Comparison of ENCODE assay signal across 12 cellular contexts in genomic region chr15:88255109-88255495, GRCh38. TPM values are rescaled to one million over a fixed set of nuclear protein-coding genes. Genes with fewer than 3 reads are reported as not detected.
DNase-seq lines count a peak whose midpoint lies in the region; ATAC-seq, FAIRE-seq and TF ChIP-seq lines count a peak whose summit lies in the region.
"Had no signal": no experiment of that assay in that cellular context is flagged by ENCODE, and none has a peak within 500 bp of the region (broad histone marks: within the 10 kb centered on the region; RNA-seq: fewer than 3 reads in every experiment).

No MANE protein-coding gene starts in this region.

- H3K4ac ChIP-seq in mesenchymal stem cell (ENCODE audit: low read depth in 1 of 2, low read length in 2 of 2) = no peak overlapping the region

- no peak overlapping the region for H2BK12ac ChIP-seq in mesenchymal stem cell (ENCODE audit: low read length in 2 of 2)

- intact Hi-C loops in posterior vena cava (cut with DNase I) = loop anchor here (10.0 kb wide), 3 partner anchors 180 to 580 kb away; no protein-coding TSS in a partner anchor

- H3K4me2 ChIP-seq in astrocyte (ENCODE audit: low read length) (peak overlapping the region; percentile 93), mesenchymal stem cell (ENCODE audit: low read length, poor library complexity, severe bottlenecking) (peak overlapping the region; percentile 53)

- peak overlapping the region; percentile 62 for H3K4me3 Mint-ChIP-seq in activated T-cell treated with anti-CD3 and anti-CD28 coated beads, Interleukin-2, amount 50 U/mL, for 4 hours
- H3K4me3 Mint-ChIP-seq in astrocyte (ENCODE audit: unreplicated experiment) = peak overlapping the region; percentile 86

- DNase-seq in activated T-cell treated with anti-CD3 and anti-CD28 coated beads, Interleukin-2, amount 50 U/mL, for 4 hours = no peak
- no peak for DNase-seq in activated T-cell treated with anti-CD3 and anti-CD28 coated beads, Interleukin-2, amount 50 U/mL, for 48 hours
- DNase-seq in astrocyte (ENCODE audit: low read depth) = no peak
- no peak for DNase-seq in mesenchymal stem cell
- DNase-seq in superior temporal gyrus (ENCODE audit: extremely low spot score) = no peak
- DNase-seq in posterior vena cava (ENCODE audit: low spot score) = no peak
- DNase-seq: activated CD8-positive, alpha-beta memory T cell treated with anti-CD3 and anti-CD28 coated beads for 24 hours; stimulated activated CD8-positive, alpha-beta memory T cell treated with anti-CD3 and anti-CD28 coated beads, Interleukin-4, amount 100 ng/mL, for 48 hours had no signal

- H4K91ac ChIP-seq in mesenchymal stem cell (ENCODE audit: low read length) = no peak overlapping the region

- H2AFZ ChIP-seq in astrocyte (ENCODE audit: low read depth, low read length) (peak overlapping the region; percentile 49), mesenchymal stem cell (ENCODE audit: low read depth, low read length) (no peak overlapping the region)

- H3K9ac ChIP-seq in astrocyte (ENCODE audit: low read length) (peak overlapping the region; percentile 56), mesenchymal stem cell (ENCODE audit: low read length) (no peak overlapping the region)

- no peak for TF ChIP-seq CTCF in astrocyte (IDR thresholded peaks at IDR 0.05; ENCODE audit: insufficient read depth, low read depth, low read length)

- 2% methylated on average over 21 of the region's 22 CpGs for WGBS in mesenchymal stem cell

- no peak overlapping the region for H3K18ac ChIP-seq in mesenchymal stem cell (ENCODE audit: low read depth in 1 of 2, low read length in 2 of 2)

- H2BK120ac ChIP-seq in mesenchymal stem cell (ENCODE audit: low read depth, low read length) = no peak overlapping the region

- no peak overlapping the region for H2AK5ac ChIP-seq in mesenchymal stem cell (ENCODE audit: low read length, severe bottlenecking)

- H2BK15ac ChIP-seq in mesenchymal stem cell (ENCODE audit: low read depth, poor library complexity, severe bottlenecking) = no peak overlapping the region

- no peak overlapping the region for H3K14ac ChIP-seq in mesenchymal stem cell (ENCODE audit: low read length in 2 of 2)

- H4K8ac ChIP-seq in mesenchymal stem cell (ENCODE audit: low read length) = no peak overlapping the region

- H4K20me1 ChIP-seq in astrocyte (ENCODE audit: insufficient read depth, low read length) = peaks cover 21% of the 10 kb centered on the region

- ATAC-seq in activated T-cell treated with anti-CD3 and anti-CD28 coated beads, Interleukin-2, amount 50 U/mL, for 4 hours = peak in 1 of 2 donors; percentile 11
- ATAC-seq in GM21786 (IDR thresholded peaks at IDR 0.05; ENCODE audit: unreplicated experiment) = no peak

- no peaks in the 10 kb centered on the region for H3K36me3 Mint-ChIP-seq in activated T-cell treated with anti-CD3 and anti-CD28 coated beads, Interleukin-2, amount 50 U/mL, for 4 hours (ENCODE audit: insufficient read depth)
- peaks cover 8% of the 10 kb centered on the region for H3K36me3 Mint-ChIP-seq in astrocyte (ENCODE audit: low read depth, unreplicated experiment)

- peaks cover 71% of the 10 kb centered on the region for H3K27me3 Mint-ChIP-seq in activated T-cell treated with anti-CD3 and anti-CD28 coated beads, Interleukin-2, amount 50 U/mL, for 4 hours (ENCODE audit: low read depth)
- H3K27me3 Mint-ChIP-seq in astrocyte (ENCODE audit: low read depth, unreplicated experiment) = peaks cover 58% of the 10 kb centered on the region

- H3K79me2 ChIP-seq in astrocyte (ENCODE audit: insufficient read depth, low read length) = peaks cover 26% of the 10 kb centered on the region

- H3K27ac ChIP-seq in astrocyte (ENCODE audit: low read depth, low read length) (no peak overlapping the region), mesenchymal stem cell (ENCODE audit: low read length, poor library complexity, severe bottlenecking) (no peak overlapping the region), temporal lobe (ENCODE audit: low read depth, low read length) (peak overlapping the region; percentile 69)

- FAIRE-seq in astrocyte (lab: Jason Lieb, UNC) = no peak
- FAIRE-seq: HepG2, keratinocyte had no signal

- H3K4me3 ChIP-seq in astrocyte (ENCODE audit: insufficient read depth, low read depth, low read length) = peak overlapping the region; percentile 68
- peak overlapping the region in 1 of 2 experiments; percentile 32 for H3K4me3 ChIP-seq in mesenchymal stem cell (ENCODE audit: insufficient read depth in 1 of 2, low read depth in 1 of 2, low read length in 2 of 2)

- no peaks in the 10 kb centered on the region for H3K79me1 ChIP-seq in mesenchymal stem cell (replicated peaks; ENCODE audit: low read length, poor library complexity, severe bottlenecking)

- H3K9me3 ChIP-seq in astrocyte (ENCODE audit: insufficient read depth, low read depth, low read length) (no peaks in the 10 kb centered on the region), mesenchymal stem cell (ENCODE audit: control insufficient read depth, low read length) (no peaks in the 10 kb centered on the region)

- H3K27me3 ChIP-seq in astrocyte (ENCODE audit: insufficient read depth, low read length) (peaks cover 24% of the 10 kb centered on the region), mesenchymal stem cell (ENCODE audit: control insufficient read depth in 1 of 2, insufficient read depth in 1 of 2, low read length in 2 of 2) (peaks cover 65 to 74% of the 10 kb centered on the region in 2 experiments)

- no peak overlapping the region for H2BK5ac ChIP-seq in mesenchymal stem cell (ENCODE audit: low read depth, low read length, poor library complexity, severe bottlenecking)

- no peaks in the 10 kb centered on the region for H3K9me3 Mint-ChIP-seq in activated T-cell treated with anti-CD3 and anti-CD28 coated beads, Interleukin-2, amount 50 U/mL, for 4 hours
- peaks cover 2% of the 10 kb centered on the region for H3K9me3 Mint-ChIP-seq in astrocyte (ENCODE audit: unreplicated experiment)

- peaks cover 23% of the 10 kb centered on the region for H3K4me1 Mint-ChIP-seq in activated T-cell treated with anti-CD3 and anti-CD28 coated beads, Interleukin-2, amount 50 U/mL, for 4 hours (ENCODE audit: low read depth)
- H3K4me1 Mint-ChIP-seq in astrocyte (ENCODE audit: low read depth, unreplicated experiment) = peaks cover 2% of the 10 kb centered on the region

- no peaks in the 10 kb centered on the region for H3K4me1 ChIP-seq in astrocyte (ENCODE audit: insufficient read depth, low read length)
- peaks cover 17% of the 10 kb centered on the region for H3K4me1 ChIP-seq in mesenchymal stem cell (ENCODE audit: control insufficient read depth, insufficient read depth, low read depth, low read length)

- no peak overlapping the region for H3K23ac ChIP-seq in mesenchymal stem cell (ENCODE audit: low read length in 2 of 2)

- H3K27ac Mint-ChIP-seq in astrocyte (ENCODE audit: unreplicated experiment) = peak overlapping the region; percentile 38

- no peaks in the 10 kb centered on the region for H3K36me3 ChIP-seq in astrocyte (ENCODE audit: insufficient read depth, low read length)
- H3K36me3 ChIP-seq in mesenchymal stem cell (ENCODE audit: control insufficient read depth in 1 of 2, insufficient read depth in 2 of 2, low read depth in 1 of 2, low read length in 2 of 2) = no peaks in the 10 kb centered on the region

RNA-seq across cellular contexts. Expression of gene NTRK3, which starts 1.4 kb away (rescaled TPM):
- total RNA-seq in activated T-cell treated with anti-CD3 and anti-CD28 coated beads, Interleukin-2, amount 50 U/mL, for 4 hours = 1 to 10 TPM in 1 of 3 donors, under 1 TPM in 1, not detected in 1; 0.18 to 1.7 TPM
- total RNA-seq in astrocyte (12.9 and 14.5 TPM in 2 replicates), temporal lobe (50.9 TPM), posterior vena cava (10 to 100 TPM; 34.3 to 94.1 TPM)
- 0.30 TPM for polyA plus RNA-seq in mesenchymal stem cell (2013, experiment 1 of 2)
- 0.63 TPM for polyA plus RNA-seq in mesenchymal stem cell (2013, experiment 2 of 2)
- total RNA-seq: HepG2 had no signal
- polyA plus RNA-seq: HepG2, keratinocyte had no signal
